25 cellular contexts compared by ENCODE assay signal in genomic region chr11:73872746-73873412, GRCh38. TPM values are rescaled to one million over a fixed set of nuclear protein-coding genes. Genes with fewer than 3 reads are reported as not detected.
A peak's percentile ranks its signal among the peaks of the same experiment; 100 is the strongest.
DNase-seq lines count a peak whose midpoint lies in the region; ATAC-seq and TF ChIP-seq lines count a peak whose summit lies in the region.
"Had no signal": no experiment of that assay in that cellular context is flagged by ENCODE, and none has a peak within 500 bp of the region (broad histone marks: within the 10 kb centered on the region; RNA-seq: fewer than 3 reads in every experiment).

No MANE protein-coding gene starts in this region.

- peaks cover 22% of the 10 kb centered on the region for H3K36me3 Mint-ChIP-seq in activated CD8-positive, alpha-beta memory T cell treated with anti-CD3 and anti-CD28 coated beads, Interleukin-2, amount 10 ng/mL, durations not matched to agents 7 days and 5 days
- peaks cover 34% of the 10 kb centered on the region for H3K36me3 Mint-ChIP-seq in activated CD4-positive, alpha-beta memory T cell treated with anti-CD3 and anti-CD28 coated beads for 36 hours
- H3K36me3 Mint-ChIP-seq in progenitor cell of endocrine pancreas (ENCODE audit: insufficient read depth): peaks cover 10% of the 10 kb centered on the region

- no peak for ATAC-seq in activated CD8-positive, alpha-beta memory T cell treated with anti-CD3 and anti-CD28 coated beads, Interleukin-2, amount 10 ng/mL, durations not matched to agents 7 days and 5 days
- ATAC-seq: right cardiac atrium, upper lobe of right lung had no signal

- H3K27ac ChIP-seq in SJCRH30 (peak overlapping the region; percentile 89), skeletal muscle tissue (ENCODE audit: low read depth, low read length) (peak overlapping the region; percentile 29)
- H3K27ac ChIP-seq: suprapubic skin, upper lobe of right lung had no signal

- H3K4me1 ChIP-seq in SJCRH30 (peaks cover 27% of the 10 kb centered on the region), skeletal muscle tissue (ENCODE audit: control insufficient read depth in 3 of 3, insufficient read depth in 3 of 3, low read length in 3 of 3) (peaks cover 15 to 38% (median 25%) of the 10 kb centered on the region in 3 donors)

- TF ChIP-seq CTCF in progenitor cell of endocrine pancreas (IDR thresholded peaks at IDR 0.05; ENCODE audit: unreplicated experiment): no peak

- no peaks in the 10 kb centered on the region for H3K9me3 Mint-ChIP-seq in activated CD8-positive, alpha-beta memory T cell treated with anti-CD3 and anti-CD28 coated beads, Interleukin-2, amount 10 ng/mL, durations not matched to agents 7 days and 5 days (ENCODE audit: low read depth)
- no peaks in the 10 kb centered on the region for H3K9me3 Mint-ChIP-seq in activated CD4-positive, alpha-beta memory T cell treated with anti-CD3 and anti-CD28 coated beads for 36 hours
- no peaks in the 10 kb centered on the region for H3K9me3 Mint-ChIP-seq in progenitor cell of endocrine pancreas (ENCODE audit: low read depth)
- H3K9me3 Mint-ChIP-seq: CD14-positive monocyte had no signal

- H3K4me3 Mint-ChIP-seq in activated CD8-positive, alpha-beta memory T cell treated with anti-CD3 and anti-CD28 coated beads, Interleukin-2, amount 10 ng/mL, durations not matched to agents 7 days and 5 days: no peak overlapping the region
- H3K4me3 Mint-ChIP-seq in activated CD4-positive, alpha-beta memory T cell treated with anti-CD3 and anti-CD28 coated beads for 36 hours: no peak overlapping the region
- H3K4me3 Mint-ChIP-seq in progenitor cell of endocrine pancreas (ENCODE audit: low read depth): no peak overlapping the region
- H3K4me3 Mint-ChIP-seq: CD14-positive monocyte had no signal

- POLR2A ChIA-PET in activated CD4-positive, alpha-beta memory T cell treated with anti-CD3 and anti-CD28 coated beads for 36 hours (lab: Charles Lee): no interaction called here

- peaks cover 27% of the 10 kb centered on the region for H3K36me3 ChIP-seq in SJCRH30
- H3K36me3 ChIP-seq in skeletal muscle tissue (ENCODE audit: control insufficient read depth in 3 of 3, insufficient read depth in 3 of 3, low read length in 3 of 3): peaks cover 5 to 22% (median 7%) of the 10 kb centered on the region in 3 donors

- peak overlapping the region; percentile 38 for H3K27ac Mint-ChIP-seq in activated CD8-positive, alpha-beta memory T cell treated with anti-CD3 and anti-CD28 coated beads, Interleukin-2, amount 10 ng/mL, durations not matched to agents 7 days and 5 days
- no peak overlapping the region for H3K27ac Mint-ChIP-seq in activated CD4-positive, alpha-beta memory T cell treated with anti-CD3 and anti-CD28 coated beads for 36 hours
- no peak overlapping the region for H3K27ac Mint-ChIP-seq in progenitor cell of endocrine pancreas
- H3K27ac Mint-ChIP-seq: CD14-positive monocyte had no signal

- peak overlapping the region; percentile 16; the same call in 1 of the 2 replicates for H3K4me3 ChIP-seq in SJCRH30
- no peak overlapping the region for H3K4me3 ChIP-seq in skeletal muscle tissue (ENCODE audit: low read length in 3 of 3)
- H3K4me3 ChIP-seq: suprapubic skin, upper lobe of right lung had no signal

- H3K27me3 ChIP-seq in SJCRH30 (no peaks in the 10 kb centered on the region), skeletal muscle tissue (ENCODE audit: control insufficient read depth in 3 of 3, insufficient read depth in 3 of 3, low read length in 3 of 3) (no peaks in the 10 kb centered on the region)
- H3K27me3 ChIP-seq: suprapubic skin, upper lobe of right lung had no signal

- H3K9ac ChIP-seq in skeletal muscle tissue (ENCODE audit: low read depth in 1 of 3, low read length in 3 of 3): no peak overlapping the region

- H3K4me1 Mint-ChIP-seq in activated CD8-positive, alpha-beta memory T cell treated with anti-CD3 and anti-CD28 coated beads, Interleukin-2, amount 10 ng/mL, durations not matched to agents 7 days and 5 days: peaks cover 29% of the 10 kb centered on the region
- H3K4me1 Mint-ChIP-seq in activated CD4-positive, alpha-beta memory T cell treated with anti-CD3 and anti-CD28 coated beads for 36 hours (ENCODE audit: low read depth): peaks cover 34% of the 10 kb centered on the region
- H3K4me1 Mint-ChIP-seq in progenitor cell of endocrine pancreas (ENCODE audit: low read depth): peaks cover 12% of the 10 kb centered on the region

- intact Hi-C loops in activated CD4-positive, alpha-beta memory T cell treated with anti-CD3 and anti-CD28 coated beads for 36 hours (cut with micrococcal nuclease): no loop called here

- H3K27me3 Mint-ChIP-seq in activated CD8-positive, alpha-beta memory T cell treated with anti-CD3 and anti-CD28 coated beads, Interleukin-2, amount 10 ng/mL, durations not matched to agents 7 days and 5 days: no peaks in the 10 kb centered on the region
- no peaks in the 10 kb centered on the region for H3K27me3 Mint-ChIP-seq in activated CD4-positive, alpha-beta memory T cell treated with anti-CD3 and anti-CD28 coated beads for 36 hours
- H3K27me3 Mint-ChIP-seq in progenitor cell of endocrine pancreas: no peaks in the 10 kb centered on the region

- CTCF ChIA-PET in activated CD8-positive, alpha-beta memory T cell treated with anti-CD3 and anti-CD28 coated beads, Interleukin-2, amount 10 ng/mL, durations not matched to agents 7 days and 5 days (lab: Charles Lee): no interaction called here
- CTCF ChIA-PET in activated CD4-positive, alpha-beta memory T cell treated with anti-CD3 and anti-CD28 coated beads for 36 hours (lab: Charles Lee): no interaction called here

- DNase-seq in activated CD8-positive, alpha-beta memory T cell treated with anti-CD3 and anti-CD28 coated beads, Interleukin-2, amount 10 ng/mL, durations not matched to agents 7 days and 5 days: no peak
- DNase-seq in activated CD8-positive, alpha-beta memory T cell treated with anti-CD3 and anti-CD28 coated beads, Interleukin-2, amount 50 U/mL, for 4 hours: no peak
- DNase-seq in SJCRH30 (peak; percentile 72 to 91), myocyte (ENCODE audit: low read depth) (peak; percentile 96), progenitor cell of endocrine pancreas (ENCODE audit: low spot score, unreplicated experiment) (no peak)
- no peak for DNase-seq in activated naive CD4-positive, alpha-beta T cell treated with anti-CD3 and anti-CD28 coated beads, Interleukin-2, amount 50 U/mL, for 16 hours
- no peak for DNase-seq in activated CD4-positive, alpha-beta memory T cell treated with anti-CD3 and anti-CD28 coated beads for 36 hours
- DNase-seq: activated CD4-positive, CD25-positive, alpha-beta regulatory T cell; activated effector memory CD4-positive, alpha-beta T cell treated with anti-CD3 and anti-CD28 coated beads, Interleukin-2, amount 50 U/mL, for 16 hours; cortex of kidney; DMS 273 treated with DMSO at 0.1 percent for 48 hours; effector memory CD4-positive, alpha-beta T cell; EL; mammary epithelial cell; NCI-H1092 treated with DMSO at 0.1 percent for 48 hours; NCI-H187; NCI-H2171; right cardiac atrium; RPMI8226; stimulated activated CD4-positive, alpha-beta T cell treated with anti-CD3 and anti-CD28 coated beads, Interleukin-4, amount 100 ng/mL, for 24 hours; T-helper 1 cell; upper lobe of right lung had no signal

- H3K9me3 ChIP-seq in SJCRH30 (replicated peaks) (no peaks in the 10 kb centered on the region), skeletal muscle tissue (ENCODE audit: control insufficient read depth in 3 of 3, low read length in 3 of 3) (no peaks in the 10 kb centered on the region)
- H3K9me3 ChIP-seq: suprapubic skin, upper lobe of right lung had no signal

RNA-seq across cellular contexts. Expression of gene COA4, which starts 3.8 kb away (rescaled TPM):
- 10 to 100 TPM; 63.9 to 81.9 TPM for total RNA-seq in activated CD8-positive, alpha-beta memory T cell treated with anti-CD3 and anti-CD28 coated beads, Interleukin-2, amount 10 ng/mL, durations not matched to agents 7 days and 5 days
- 61.5 and 62.1 TPM in 2 replicates for total RNA-seq in SJCRH30 (2014; rRNA removed; shearing (Covaris generic))
- total RNA-seq in myocyte (184 and 205 TPM in 2 replicates), skeletal muscle tissue (73.1 TPM), progenitor cell of endocrine pancreas (71.3 and 75.8 TPM in 2 replicates)
- 128 TPM for polyA plus RNA-seq in myocyte (2012)
- total RNA-seq in activated CD4-positive, alpha-beta memory T cell treated with anti-CD3 and anti-CD28 coated beads for 36 hours: 10 to 100 TPM; 89.5 to 91.6 TPM

RNA-seq across cellular contexts. Expression of gene PAAF1, which starts 3.9 kb away (rescaled TPM):
- 10 to 100 TPM; 21.0 to 25.5 TPM for total RNA-seq in activated CD8-positive, alpha-beta memory T cell treated with anti-CD3 and anti-CD28 coated beads, Interleukin-2, amount 10 ng/mL, durations not matched to agents 7 days and 5 days
- total RNA-seq in SJCRH30 (2014; rRNA removed; shearing (Covaris generic)): 10.5 and 12.2 TPM in 2 replicates
- 49.6 and 57.1 TPM in 2 replicates for total RNA-seq in myocyte
- 32.9 TPM for polyA plus RNA-seq in myocyte (2012)
- total RNA-seq in skeletal muscle tissue: 17.2 TPM
- total RNA-seq in activated CD4-positive, alpha-beta memory T cell treated with anti-CD3 and anti-CD28 coated beads for 36 hours: 10 to 100 TPM; 29.9 to 33.8 TPM
- 29.3 and 30.8 TPM in 2 replicates for total RNA-seq in progenitor cell of endocrine pancreas

Comparison
In these comparisons a context has a peak if more than half of its experiments do, and no peak if none do; other contexts are left out.
1. DNase-seq: peak in SJCRH30 (2 of 2) and myocyte (single experiment); none in activated CD8-positive, alpha-beta memory T cell treated with anti-CD3 and anti-CD28 coated beads, Interleukin-2, amount 10 ng/mL, durations not matched to agents 7 days and 5 days (single experiment), activated CD8-positive, alpha-beta memory T cell treated with anti-CD3 and anti-CD28 coated beads, Interleukin-2, amount 50 U/mL, for 4 hours (single experiment), activated naive CD4-positive, alpha-beta T cell treated with anti-CD3 and anti-CD28 coated beads, Interleukin-2, amount 50 U/mL, for 16 hours (single experiment), activated CD4-positive, alpha-beta memory T cell treated with anti-CD3 and anti-CD28 coated beads for 36 hours (single experiment) and progenitor cell of endocrine pancreas (single experiment).